ENCODE assay signal across 28 cellular contexts in genomic region chr14:106522990-106523389, GRCh38.
"Had no signal": no experiment of that assay in that cellular context is flagged by ENCODE, and none has a peak within 500 bp of the region (broad histone marks: within the 10 kb centered on the region; RNA-seq: fewer than 3 reads in every experiment).

No MANE protein-coding gene starts in this region.

- FAIRE-seq: colon, endometrium, endothelial cell of umbilical vein, frontal cortex had no signal

- H3K27ac ChIP-seq: colonic mucosa, coronary artery, dorsolateral prefrontal cortex, epithelial cell of prostate, esophagus muscularis mucosa, esophagus squamous epithelium, foreskin keratinocyte, gastrocnemius medialis, gastroesophageal sphincter, heart left ventricle, heart right ventricle had no signal

- H3K4me3 ChIP-seq: colonic mucosa, coronary artery, dorsolateral prefrontal cortex, esophagus muscularis mucosa, esophagus squamous epithelium, gastrocnemius medialis, gastroesophageal sphincter, heart left ventricle, heart right ventricle had no signal

- H3K27ac Mint-ChIP-seq: dendritic cell treated with granulocyte-macrophage colony-stimulating factor and Interleukin-4, amounts not matched to agents 40 ng/mL and 50 ng/mL, for 4 days; effector memory CD8-positive, alpha-beta T cell; endodermal cell had no signal

- DNase-seq: colonic mucosa; cortex of kidney; dermis blood vessel endothelial cell; dorsolateral prefrontal cortex; effector CD4-positive, alpha-beta T cell; effector CD8-positive, alpha-beta T cell; effector memory CD4-positive, alpha-beta T cell; effector memory CD8-positive, alpha-beta T cell; endodermal cell; erythroblast; esophagus squamous epithelium; foreskin fibroblast; foreskin keratinocyte; foreskin melanocyte; gastrocnemius medialis; head of caudate nucleus; heart left ventricle; heart right ventricle had no signal

- ATAC-seq: effector memory CD8-positive, alpha-beta T cell; esophagus mucosa; foreskin keratinocyte; gastrocnemius medialis; gastroesophageal sphincter; heart left ventricle; heart right ventricle had no signal

- H3K9me3 Mint-ChIP-seq: dendritic cell treated with granulocyte-macrophage colony-stimulating factor and Interleukin-4, amounts not matched to agents 40 ng/mL and 50 ng/mL, for 4 days; effector memory CD8-positive, alpha-beta T cell had no signal

- H3K4me1 Mint-ChIP-seq: endodermal cell had no signal

- H3K9me3 ChIP-seq: colonic mucosa, esophagus muscularis mucosa, esophagus squamous epithelium, gastrocnemius medialis, gastroesophageal sphincter, heart left ventricle had no signal

- H3K36me3 ChIP-seq: colonic mucosa, esophagus muscularis mucosa, esophagus squamous epithelium, gastrocnemius medialis, gastroesophageal sphincter, heart left ventricle, heart right ventricle had no signal

- H3K4me3 Mint-ChIP-seq: dendritic cell treated with granulocyte-macrophage colony-stimulating factor and Interleukin-4, amounts not matched to agents 40 ng/mL and 50 ng/mL, for 4 days; effector memory CD8-positive, alpha-beta T cell; endodermal cell had no signal

- H3K4me1 ChIP-seq: colonic mucosa, esophagus muscularis mucosa, esophagus squamous epithelium, foreskin keratinocyte, gastrocnemius medialis, gastroesophageal sphincter had no signal

- H3K27me3 ChIP-seq: colonic mucosa, esophagus squamous epithelium, foreskin keratinocyte, gastrocnemius medialis had no signal
